Comparison of ENCODE assay signal across 9 cellular contexts in the genomic region with DNA sequence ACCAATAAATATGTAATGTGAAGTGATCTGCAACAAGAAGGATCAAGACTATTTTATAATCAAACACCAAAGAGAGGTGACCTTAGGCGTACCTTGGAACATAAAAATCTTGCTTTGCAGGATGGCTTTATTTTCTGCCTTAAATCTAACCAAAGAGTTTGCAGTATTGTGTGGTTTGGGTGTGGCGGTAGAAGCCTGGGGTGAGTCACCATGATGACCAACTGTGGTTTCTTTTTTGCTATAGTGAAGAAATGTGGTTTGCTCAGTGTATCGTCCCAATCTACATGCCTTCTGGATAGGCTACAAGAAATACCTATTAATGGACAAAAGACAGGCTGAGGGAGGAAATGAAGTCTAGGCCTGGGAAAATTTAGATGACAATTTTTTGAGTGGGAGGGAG. TPM values are rescaled to one million over a fixed set of nuclear protein-coding genes. Genes with fewer than 3 reads are reported as not detected.
DNase-seq lines count a peak whose midpoint lies in the region; ATAC-seq and TF ChIP-seq lines count a peak whose summit lies in the region.
"Had no signal": no experiment of that assay in that cellular context is flagged by ENCODE, and none has a peak within 500 bp of the region (broad histone marks: within the 10 kb centered on the region; RNA-seq: fewer than 3 reads in every experiment).

No MANE protein-coding gene starts in this region.

- H3K4me1 Mint-ChIP-seq in activated naive CD4-positive, alpha-beta T cell treated with anti-CD3 and anti-CD28 coated beads, Interleukin-2, amount 50 U/mL, for 24 hours, result peaks cover 23% of the 10 kb centered on the region

- DNase-seq in activated gamma-delta T cell treated with Interleukin-2 at 50 U/mL for 16 hours (peak; percentile 53), activated gamma-delta T cell (lab: John Stamatoyannopoulos, UW) (no peak), NOMO-1 treated with DMSO at 0.1 percent for 48 hours (lab: John Stamatoyannopoulos, UW; ENCODE audit: unreplicated experiment) (peak; percentile 91), lung microvascular endothelial cell (ENCODE audit: low read depth in 2 of 2) (peak; percentile 33 to 86), WERI-Rb-1 (no peak), sigmoid colon (no peak)
- DNase-seq: DND-41 had no signal

- peak overlapping the region; percentile 27 for H3K4me3 Mint-ChIP-seq in activated naive CD4-positive, alpha-beta T cell treated with anti-CD3 and anti-CD28 coated beads, Interleukin-2, amount 50 U/mL, for 24 hours

- no peak overlapping the region for H3K4me3 ChIP-seq in WERI-Rb-1 (ENCODE audit: low read depth, low read length)
- H3K4me3 ChIP-seq in sigmoid colon, result no peak overlapping the region

- intact Hi-C loops in sigmoid colon (cut with DNase I), result no loop called here

- 4 to 31% methylated on average over 3 of the region's 3 CpGs for whole genome bisulfite sequencing in sigmoid colon, 2 donors

- peak overlapping the region; percentile 57 for H3K27ac Mint-ChIP-seq in activated naive CD4-positive, alpha-beta T cell treated with anti-CD3 and anti-CD28 coated beads, Interleukin-2, amount 50 U/mL, for 24 hours

- TF ChIP-seq CTCF in WERI-Rb-1 (IDR thresholded peaks at IDR 0.05; ENCODE audit: low read depth, low read length) (no peak), sigmoid colon (IDR thresholded peaks at IDR 0.05) (no peak)

- ATAC-seq in HG02852 (IDR thresholded peaks at IDR 0.05; ENCODE audit: unreplicated experiment), result peak; percentile 68

- no peaks in the 10 kb centered on the region for H3K36me3 ChIP-seq in WERI-Rb-1
- H3K36me3 ChIP-seq in sigmoid colon, result no peaks in the 10 kb centered on the region

- TF ChIP-seq EP300 in sigmoid colon (IDR thresholded peaks at IDR 0.05), result no peak

- H3K27ac ChIP-seq in WERI-Rb-1 (no peak overlapping the region), sigmoid colon (peak overlapping the region in 1 of 4 donors; percentile 23)

- H3K9me3 ChIP-seq in WERI-Rb-1 (ENCODE audit: severe bottlenecking) (no peaks in the 10 kb centered on the region), sigmoid colon (no peaks in the 10 kb centered on the region)

- TF ChIP-seq POLR2A in sigmoid colon (IDR thresholded peaks at IDR 0.05), result no peak

- H3K4me1 ChIP-seq in sigmoid colon, result peaks cover 0 to 12% (median 7%) of the 10 kb centered on the region in 4 donors

- H3K9me3 Mint-ChIP-seq in activated naive CD4-positive, alpha-beta T cell treated with anti-CD3 and anti-CD28 coated beads, Interleukin-2, amount 50 U/mL, for 24 hours, result no peaks in the 10 kb centered on the region

- H3K36me3 Mint-ChIP-seq in activated naive CD4-positive, alpha-beta T cell treated with anti-CD3 and anti-CD28 coated beads, Interleukin-2, amount 50 U/mL, for 24 hours, result no peaks in the 10 kb centered on the region

- H3K27me3 ChIP-seq in WERI-Rb-1 (ENCODE audit: insufficient read depth, low read depth, severe bottlenecking), result no peaks in the 10 kb centered on the region
- H3K27me3 ChIP-seq in sigmoid colon, result no peaks in the 10 kb centered on the region

- peaks cover 5% of the 10 kb centered on the region for H3K27me3 Mint-ChIP-seq in activated naive CD4-positive, alpha-beta T cell treated with anti-CD3 and anti-CD28 coated beads, Interleukin-2, amount 50 U/mL, for 24 hours

RNA-seq across cellular contexts. Expression of a gene that starts 5.1 kb away (rescaled TPM):
- 72.2 and 78.7 TPM in 2 replicates for total RNA-seq in lung microvascular endothelial cell
- total RNA-seq in sigmoid colon, result 100 to 1,000 TPM; 225 to 348 (median 247) TPM
- polyA plus RNA-seq in sigmoid colon, result 100 to 1,000 TPM; 138 to 151 (median 147) TPM

Comparison
In these comparisons a context has a peak if more than half of its experiments do, and no peak if none do; other contexts are left out.
1. DNase-seq: peak in activated gamma-delta T cell treated with Interleukin-2 at 50 U/mL for 16 hours (single experiment), NOMO-1 treated with DMSO at 0.1 percent for 48 hours (single experiment) and lung microvascular endothelial cell (2 of 2); none in activated gamma-delta T cell (single experiment), WERI-Rb-1 (single experiment) and sigmoid colon (single experiment).